7 cellular contexts compared by ENCODE assay signal in genomic region chr9:3526903-3527652, GRCh38. TPM values are rescaled to one million over a fixed set of nuclear protein-coding genes. Genes with fewer than 3 reads are reported as not detected.
DNase-seq lines count a peak whose midpoint lies in the region; ATAC-seq and TF ChIP-seq lines count a peak whose summit lies in the region.

No MANE protein-coding gene starts in this region.

- intact Hi-C loops in dendritic cell treated with granulocyte-macrophage colony-stimulating factor and Interleukin-4, amounts not matched to agents 40 ng/mL and 50 ng/mL, for 4 days (cut with micrococcal nuclease), result loop anchor here (5.0 to 10.0 kb wide), 4 partner anchors 60 to 1148 kb away; partner anchors contain the start of genes CDC37L1 and PUM3

- H3K9me3 ChIP-seq in ES-I3 (ENCODE audit: control insufficient read depth, insufficient read depth, low read length), result no peaks in the 10 kb centered on the region

- peaks cover 38% of the 10 kb centered on the region for H3K4me1 Mint-ChIP-seq in dendritic cell treated with granulocyte-macrophage colony-stimulating factor and Interleukin-4, amounts not matched to agents 40 ng/mL and 50 ng/mL, for 4 days (ENCODE audit: low read depth)
- peaks cover 26% of the 10 kb centered on the region for H3K4me1 Mint-ChIP-seq in type B pancreatic cell (ENCODE audit: unreplicated experiment)

- H3K4me3 Mint-ChIP-seq in dendritic cell treated with granulocyte-macrophage colony-stimulating factor and Interleukin-4, amounts not matched to agents 40 ng/mL and 50 ng/mL, for 4 days, result peak overlapping the region; percentile 96
- H3K4me3 Mint-ChIP-seq in type B pancreatic cell, result peak overlapping the region; percentile 99

- H3K4me1 ChIP-seq in ES-I3 (ENCODE audit: insufficient read depth, low read length), result no peaks in the 10 kb centered on the region

- TF ChIP-seq CTCF in type B pancreatic cell (conservative IDR thresholded peaks at IDR 0.05), result no peak

- peaks cover 32% of the 10 kb centered on the region for H3K36me3 Mint-ChIP-seq in dendritic cell treated with granulocyte-macrophage colony-stimulating factor and Interleukin-4, amounts not matched to agents 40 ng/mL and 50 ng/mL, for 4 days (ENCODE audit: low read depth)
- peaks cover 13% of the 10 kb centered on the region for H3K36me3 Mint-ChIP-seq in type B pancreatic cell

- no peaks in the 10 kb centered on the region for H3K27me3 Mint-ChIP-seq in dendritic cell treated with granulocyte-macrophage colony-stimulating factor and Interleukin-4, amounts not matched to agents 40 ng/mL and 50 ng/mL, for 4 days
- H3K27me3 Mint-ChIP-seq in type B pancreatic cell, result peaks cover 3% of the 10 kb centered on the region

- H3K9ac ChIP-seq in ES-I3 (ENCODE audit: low read depth, low read length), result peak overlapping the region; percentile 100

- no peaks in the 10 kb centered on the region for H3K9me3 Mint-ChIP-seq in dendritic cell treated with granulocyte-macrophage colony-stimulating factor and Interleukin-4, amounts not matched to agents 40 ng/mL and 50 ng/mL, for 4 days
- no peaks in the 10 kb centered on the region for H3K9me3 Mint-ChIP-seq in type B pancreatic cell

- DNase-seq in RKO (ENCODE audit: low spot score) (peak; percentile 58), medulla oblongata (ENCODE audit: extremely low spot score) (peak; percentile 68), type B pancreatic cell (ENCODE audit: extremely low spot score, unreplicated experiment) (no peak)

- no peaks in the 10 kb centered on the region for H3K36me3 ChIP-seq in ES-I3 (ENCODE audit: insufficient read depth, low read length)

- peak overlapping the region; percentile 100 for H3K27ac Mint-ChIP-seq in dendritic cell treated with granulocyte-macrophage colony-stimulating factor and Interleukin-4, amounts not matched to agents 40 ng/mL and 50 ng/mL, for 4 days
- H3K27ac Mint-ChIP-seq in type B pancreatic cell, result peak overlapping the region; percentile 100

- ATAC-seq in GM21360 (IDR thresholded peaks at IDR 0.05; ENCODE audit: unreplicated experiment) (peak; percentile 26), HG03565 (IDR thresholded peaks at IDR 0.05; ENCODE audit: unreplicated experiment) (peak; percentile 22)

RNA-seq across cellular contexts. Expression of gene RFX3, which starts 1.3 kb away (rescaled TPM):
- total RNA-seq in type B pancreatic cell (ENCODE audit: low replicate concordance), result 22.4 and 42.5 TPM in 2 replicates
